24 cellular contexts compared by ENCODE assay signal in genomic region chr12:21647179-21647578, GRCh38. TPM values are rescaled to one million over a fixed set of nuclear protein-coding genes. Genes with fewer than 3 reads are reported as not detected.
DNase-seq lines count a peak whose midpoint lies in the region; ATAC-seq and TF ChIP-seq lines count a peak whose summit lies in the region.
"Had no signal": no experiment of that assay in that cellular context is flagged by ENCODE, and none has a peak within 500 bp of the region (broad histone marks: within the 10 kb centered on the region; RNA-seq: fewer than 3 reads in every experiment).

No MANE protein-coding gene starts in this region.

- no peak overlapping the region for H3K4me3 Mint-ChIP-seq in activated naive CD8-positive, alpha-beta T cell treated with anti-CD3 and anti-CD28 coated beads, Interleukin-2, amount 50 U/mL, for 24 hours
- H3K4me3 Mint-ChIP-seq in stimulated activated memory B cell treated with anti-CD40 and anti-IgM and Interleukin-4, amounts not matched to agents 10 μg/mL and 1 μg/mL and 100 μg/mL, for 72 hours, result no peak overlapping the region
- H3K4me3 Mint-ChIP-seq: T-helper 1 cell treated with Interleukin-12 subunit alpha and Interleukin-12 subunit beta and Interleukin-4 antibody, amounts not matched to agents 30 μg/mL and 1 μg/mL, for 36 hours had no signal

- peak overlapping the region; percentile 30 for H3K27ac Mint-ChIP-seq in activated naive CD8-positive, alpha-beta T cell treated with anti-CD3 and anti-CD28 coated beads, Interleukin-2, amount 50 U/mL, for 24 hours
- H3K27ac Mint-ChIP-seq in stimulated activated memory B cell treated with anti-CD40 and anti-IgM and Interleukin-4, amounts not matched to agents 10 μg/mL and 1 μg/mL and 100 μg/mL, for 72 hours, result no peak overlapping the region
- H3K27ac Mint-ChIP-seq: T-helper 1 cell treated with Interleukin-12 subunit alpha and Interleukin-12 subunit beta and Interleukin-4 antibody, amounts not matched to agents 30 μg/mL and 1 μg/mL, for 36 hours had no signal

- DNase-seq in left ventricle myocardium inferior, result no peak
- no peak for DNase-seq in Right ventricle myocardium inferior (ENCODE audit: missing footprints)
- DNase-seq in activated naive CD8-positive, alpha-beta T cell treated with anti-CD3 and anti-CD28 coated beads, Interleukin-2, amount 50 U/mL, for 24 hours, result no peak
- no peak for DNase-seq in H4 (ENCODE audit: low spot score)
- DNase-seq in NCI-H1092 treated with DMSO at 0.1 percent for 48 hours (lab: John Stamatoyannopoulos, UW), result no peak
- DNase-seq: activated CD4-positive, alpha-beta T cell treated with anti-CD3 and anti-CD28 coated beads, Interleukin-2, amount 50 U/mL, for 48 hours; activated T-cell treated with anti-CD3 and anti-CD28 coated beads, Interleukin-2, amount 50 U/mL, for 48 hours; DMS79 treated with DMSO at 0.1 percent for 48 hours; GOT3; KBM-7; kidney; lower lobe of right lung; NCI-H1694; NCI-H526; testis had no signal

- TF ChIP-seq CTCF in left ventricle myocardium inferior (IDR thresholded peaks at IDR 0.05; ENCODE audit: borderline replicate concordance), result no peak

- peaks cover 81% of the 10 kb centered on the region for H3K36me3 ChIP-seq in left ventricle myocardium inferior
- peaks cover 100% of the 10 kb centered on the region for H3K36me3 ChIP-seq in HUES64 (ENCODE audit: insufficient read depth, low read length)
- peaks cover 24 to 71% (median 44%) of the 10 kb centered on the region in 5 donors for H3K36me3 ChIP-seq in subcutaneous abdominal adipose tissue (ENCODE audit: control insufficient read depth in 5 of 5, insufficient read depth in 5 of 5, low read length in 5 of 5)

- no peaks in the 10 kb centered on the region for H3K9me3 Mint-ChIP-seq in activated naive CD8-positive, alpha-beta T cell treated with anti-CD3 and anti-CD28 coated beads, Interleukin-2, amount 50 U/mL, for 24 hours
- no peaks in the 10 kb centered on the region for H3K9me3 Mint-ChIP-seq in stimulated activated memory B cell treated with anti-CD40 and anti-IgM and Interleukin-4, amounts not matched to agents 10 μg/mL and 1 μg/mL and 100 μg/mL, for 72 hours
- H3K9me3 Mint-ChIP-seq: T-helper 1 cell treated with Interleukin-12 subunit alpha and Interleukin-12 subunit beta and Interleukin-4 antibody, amounts not matched to agents 30 μg/mL and 1 μg/mL, for 36 hours had no signal

- no peaks in the 10 kb centered on the region for H3K27me3 Mint-ChIP-seq in activated naive CD8-positive, alpha-beta T cell treated with anti-CD3 and anti-CD28 coated beads, Interleukin-2, amount 50 U/mL, for 24 hours
- H3K27me3 Mint-ChIP-seq in stimulated activated memory B cell treated with anti-CD40 and anti-IgM and Interleukin-4, amounts not matched to agents 10 μg/mL and 1 μg/mL and 100 μg/mL, for 72 hours, result no peaks in the 10 kb centered on the region

- H3K4me3 ChIP-seq in left ventricle myocardium inferior (no peak overlapping the region), HUES64 (ENCODE audit: low read length) (no peak overlapping the region), subcutaneous abdominal adipose tissue (ENCODE audit: low read depth in 1 of 5, low read length in 5 of 5) (no peak overlapping the region)
- H3K4me3 ChIP-seq: breast epithelium, coronary artery, lower lobe of right lung, SJSA1, testis had no signal

- no peaks in the 10 kb centered on the region for H3K27me3 ChIP-seq in left ventricle myocardium inferior (ENCODE audit: low read depth)
- no peaks in the 10 kb centered on the region for H3K27me3 ChIP-seq in HUES64 (ENCODE audit: insufficient read depth, low read length)
- no peaks in the 10 kb centered on the region for H3K27me3 ChIP-seq in subcutaneous abdominal adipose tissue (ENCODE audit: control insufficient read depth in 5 of 5, insufficient read depth in 4 of 5, low read length in 5 of 5)
- H3K27me3 ChIP-seq: breast epithelium, SJSA1, testis had no signal

- H3K9me3 ChIP-seq in left ventricle myocardium inferior (replicated peaks) (no peaks in the 10 kb centered on the region), HUES64 (ENCODE audit: insufficient read depth, low read depth, low read length) (no peaks in the 10 kb centered on the region), subcutaneous abdominal adipose tissue (ENCODE audit: control insufficient read depth in 5 of 5, low read length in 5 of 5) (no peaks in the 10 kb centered on the region)
- H3K9me3 ChIP-seq: breast epithelium, lower lobe of right lung, SJSA1, testis had no signal

- peaks cover 89% of the 10 kb centered on the region for H3K4me1 Mint-ChIP-seq in activated naive CD8-positive, alpha-beta T cell treated with anti-CD3 and anti-CD28 coated beads, Interleukin-2, amount 50 U/mL, for 24 hours
- peaks cover 6% of the 10 kb centered on the region for H3K4me1 Mint-ChIP-seq in stimulated activated memory B cell treated with anti-CD40 and anti-IgM and Interleukin-4, amounts not matched to agents 10 μg/mL and 1 μg/mL and 100 μg/mL, for 72 hours

- H3K9ac ChIP-seq in HUES64 (ENCODE audit: low read depth, low read length), result 0 out of 2 replicates have a peak overlapping the region, but pooled peaks have one; percentile 27
- no peak overlapping the region for H3K9ac ChIP-seq in subcutaneous abdominal adipose tissue (ENCODE audit: low read length in 5 of 5)

- H3K27ac ChIP-seq in left ventricle myocardium inferior (replicated peaks), result peak overlapping the region; percentile 75
- peak overlapping the region; percentile 44; the same call in 1 of the 2 replicates for H3K27ac ChIP-seq in HUES64 (ENCODE audit: low read depth, low read length)
- peak overlapping the region; percentile 59 for H3K27ac ChIP-seq in subcutaneous abdominal adipose tissue (ENCODE audit: low read depth, low read length)
- H3K27ac ChIP-seq: breast epithelium, coronary artery, lower lobe of right lung, SJSA1, testis had no signal

- peaks cover 89% of the 10 kb centered on the region for H3K36me3 Mint-ChIP-seq in activated naive CD8-positive, alpha-beta T cell treated with anti-CD3 and anti-CD28 coated beads, Interleukin-2, amount 50 U/mL, for 24 hours (ENCODE audit: low read depth)
- peaks cover 75% of the 10 kb centered on the region for H3K36me3 Mint-ChIP-seq in stimulated activated memory B cell treated with anti-CD40 and anti-IgM and Interleukin-4, amounts not matched to agents 10 μg/mL and 1 μg/mL and 100 μg/mL, for 72 hours

- no peak for ATAC-seq in Right ventricle myocardium inferior
- ATAC-seq in activated naive CD8-positive, alpha-beta T cell treated with anti-CD3 and anti-CD28 coated beads, Interleukin-2, amount 50 U/mL, for 24 hours, result no peak
- ATAC-seq in stimulated activated memory B cell treated with anti-CD40 and anti-IgM and Interleukin-4, amounts not matched to agents 10 μg/mL and 1 μg/mL and 100 μg/mL, for 72 hours, result no peak
- ATAC-seq: lower lobe of right lung had no signal

- intact Hi-C loops in left ventricle myocardium inferior (cut with micrococcal nuclease), result no loop called here
- intact Hi-C loops in Right ventricle myocardium inferior (cut with DNase I), result no loop called here

- H3K4me1 ChIP-seq in left ventricle myocardium inferior, result peaks cover 95% of the 10 kb centered on the region
- H3K4me1 ChIP-seq in HUES64 (ENCODE audit: insufficient read depth, low read length), result peaks cover 59% of the 10 kb centered on the region
- H3K4me1 ChIP-seq in subcutaneous abdominal adipose tissue (ENCODE audit: control insufficient read depth in 5 of 5, insufficient read depth in 5 of 5, low read length in 5 of 5), result peaks cover 3 to 38% (median 24%) of the 10 kb centered on the region in 5 donors
- H3K4me1 ChIP-seq: breast epithelium, SJSA1, testis had no signal

RNA-seq across cellular contexts. Expression of gene LDHB, which starts 10.5 kb away (rescaled TPM):
- total RNA-seq in left ventricle myocardium inferior, result 2,441 TPM
- total RNA-seq in Right ventricle myocardium inferior, result 1,958 TPM
- polyA plus RNA-seq in HUES64 (2013, experiment 1 of 2), result 1,140 TPM
- 1,162 TPM for polyA plus RNA-seq in HUES64 (2013, experiment 2 of 2)
- 1,752 TPM in 2 replicates for total RNA-seq in H4 (2014; rRNA removed; shearing (Covaris generic))

RNA-seq across cellular contexts. Expression of gene GYS2, which starts 42.5 kb away (rescaled TPM):
- total RNA-seq in left ventricle myocardium inferior (not detected), Right ventricle myocardium inferior (not detected)
- not detected for polyA plus RNA-seq in HUES64 (2013, experiment 1 of 2)
- not detected for polyA plus RNA-seq in HUES64 (2013, experiment 2 of 2)
- total RNA-seq in H4 (2014; rRNA removed; shearing (Covaris generic)), result not detected in 2 replicates
- total RNA-seq: fibroblast of lung, kidney, lower lobe of right lung, pulmonary artery endothelial cell, SJSA1, testis had no signal
- polyA plus RNA-seq: fibroblast of lung had no signal
